ENCODE assay signal across 8 cellular contexts in the genomic region with DNA sequence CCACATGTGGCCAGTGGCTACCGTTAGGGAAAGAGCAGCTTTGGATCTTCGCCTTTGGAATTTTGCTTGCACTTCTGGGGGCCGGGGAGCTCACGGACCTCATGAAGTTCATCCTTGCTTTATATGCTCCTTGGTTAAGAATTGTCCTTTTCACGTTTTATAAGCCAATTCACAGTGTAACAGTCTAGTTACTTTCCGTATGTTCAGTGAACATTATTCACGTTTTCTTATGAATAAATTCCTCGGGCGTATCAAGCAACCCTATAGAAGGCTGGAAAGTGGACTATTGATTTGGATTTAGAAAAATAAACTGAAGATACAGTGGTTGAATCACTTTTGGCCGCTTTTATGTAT. TPM values are rescaled to one million over a fixed set of nuclear protein-coding genes. Genes with fewer than 3 reads are reported as not detected.
DNase-seq lines count a peak whose midpoint lies in the region; ATAC-seq and TF ChIP-seq lines count a peak whose summit lies in the region.

No MANE protein-coding gene starts in this region.

- H3K36me3 ChIP-seq in testis (ENCODE audit: low read depth, missing control alignments), result no peaks in the 10 kb centered on the region

- 5 to 6% methylated on average over 10 of the region's 10 CpGs for WGBS in testis, 2 donors

- POLR2A ChIA-PET in activated CD4-positive, alpha-beta T cell treated with anti-CD3 and anti-CD28 coated beads for 36 hours (lab: Charles Lee), result no interaction called here
- POLR2A ChIA-PET in activated CD8-positive, alpha-beta T cell treated with anti-CD3 and anti-CD28 coated beads, Interleukin-2, amount 10 ng/mL, durations not matched to agents 7 days and 5 days (lab: Charles Lee), result no interaction called here

- ATAC-seq in activated CD4-positive, alpha-beta T cell treated with anti-CD3 and anti-CD28 coated beads for 36 hours, result no peak
- ATAC-seq in activated CD8-positive, alpha-beta T cell treated with anti-CD3 and anti-CD28 coated beads, Interleukin-2, amount 10 ng/mL, durations not matched to agents 7 days and 5 days, result no peak
- ATAC-seq in HG02763 (IDR thresholded peaks at IDR 0.05; ENCODE audit: unreplicated experiment) (no peak), GM21737 (IDR thresholded peaks at IDR 0.05; ENCODE audit: unreplicated experiment) (no peak)

- H3K9me3 Mint-ChIP-seq in activated CD4-positive, alpha-beta T cell treated with anti-CD3 and anti-CD28 coated beads for 36 hours (ENCODE audit: low read depth), result no peaks in the 10 kb centered on the region
- H3K9me3 Mint-ChIP-seq in activated CD8-positive, alpha-beta T cell treated with anti-CD3 and anti-CD28 coated beads, Interleukin-2, amount 10 ng/mL, durations not matched to agents 7 days and 5 days (ENCODE audit: insufficient read depth), result no peaks in the 10 kb centered on the region
- H3K9me3 Mint-ChIP-seq in immature natural killer cell, result no peaks in the 10 kb centered on the region

- no peaks in the 10 kb centered on the region for H3K27me3 ChIP-seq in testis

- H3K4me3 Mint-ChIP-seq in activated CD4-positive, alpha-beta T cell treated with anti-CD3 and anti-CD28 coated beads for 36 hours, result peak overlapping the region; percentile 84
- peak overlapping the region; percentile 76 for H3K4me3 Mint-ChIP-seq in activated CD8-positive, alpha-beta T cell treated with anti-CD3 and anti-CD28 coated beads, Interleukin-2, amount 10 ng/mL, durations not matched to agents 7 days and 5 days
- H3K4me3 Mint-ChIP-seq in immature natural killer cell, result peak overlapping the region; percentile 87 to 90 (median 89)

- no peak for TF ChIP-seq POLR2A in testis (IDR thresholded peaks at IDR 0.05)

- no peak for TF ChIP-seq CTCF in testis (IDR thresholded peaks at IDR 0.05)

- H3K27me3 Mint-ChIP-seq in activated CD4-positive, alpha-beta T cell treated with anti-CD3 and anti-CD28 coated beads for 36 hours, result peaks cover 12% of the 10 kb centered on the region
- peaks cover 32% of the 10 kb centered on the region for H3K27me3 Mint-ChIP-seq in activated CD8-positive, alpha-beta T cell treated with anti-CD3 and anti-CD28 coated beads, Interleukin-2, amount 10 ng/mL, durations not matched to agents 7 days and 5 days (ENCODE audit: low read depth)
- peaks cover 4 to 13% (median 12%) of the 10 kb centered on the region in 3 donors for H3K27me3 Mint-ChIP-seq in immature natural killer cell (ENCODE audit: low read depth in 3 of 3)

- H3K27ac Mint-ChIP-seq in activated CD4-positive, alpha-beta T cell treated with anti-CD3 and anti-CD28 coated beads for 36 hours, result no peak overlapping the region
- H3K27ac Mint-ChIP-seq in activated CD8-positive, alpha-beta T cell treated with anti-CD3 and anti-CD28 coated beads, Interleukin-2, amount 10 ng/mL, durations not matched to agents 7 days and 5 days, result no peak overlapping the region
- peak overlapping the region in 5 of 6 donors; percentile 13 to 77 (median 68) for H3K27ac Mint-ChIP-seq in immature natural killer cell

- DNase-seq in activated CD4-positive, alpha-beta T cell treated with anti-CD3 and anti-CD28 coated beads for 36 hours, result no peak
- no peak for DNase-seq in activated CD4-positive, alpha-beta T cell treated with anti-CD3 and anti-CD28 coated beads, Interleukin-2, amount 50 U/mL, for 4 hours
- no peak for DNase-seq in activated CD8-positive, alpha-beta T cell treated with anti-CD3 and anti-CD28 coated beads, Interleukin-2, amount 10 ng/mL, durations not matched to agents 7 days and 5 days
- DNase-seq in immature natural killer cell (peak in 2 of 3 donors; percentile 1 to 3), testis (no peak), NCI-H128 (lab: John Stamatoyannopoulos, UW; ENCODE audit: unreplicated experiment) (no peak)

- peak overlapping the region; percentile 95 to 98 for H3K27ac ChIP-seq in testis

- H3K4me1 ChIP-seq in testis, result no peaks in the 10 kb centered on the region

- peaks cover 3% of the 10 kb centered on the region for H3K36me3 Mint-ChIP-seq in activated CD4-positive, alpha-beta T cell treated with anti-CD3 and anti-CD28 coated beads for 36 hours (ENCODE audit: low read depth)
- H3K36me3 Mint-ChIP-seq in activated CD8-positive, alpha-beta T cell treated with anti-CD3 and anti-CD28 coated beads, Interleukin-2, amount 10 ng/mL, durations not matched to agents 7 days and 5 days (ENCODE audit: low read depth), result peaks cover 3% of the 10 kb centered on the region
- peaks cover 0 to 3% (median 0%) of the 10 kb centered on the region in 3 donors for H3K36me3 Mint-ChIP-seq in immature natural killer cell

- CTCF ChIA-PET in activated CD4-positive, alpha-beta T cell treated with anti-CD3 and anti-CD28 coated beads for 36 hours (lab: Charles Lee), result interaction anchor here (1.2 to 1.5 kb wide), 2 partner anchors 44 to 146 kb away, joined by 3 to 4 read pairs; no protein-coding TSS in a partner anchor
- CTCF ChIA-PET in activated CD8-positive, alpha-beta T cell treated with anti-CD3 and anti-CD28 coated beads, Interleukin-2, amount 10 ng/mL, durations not matched to agents 7 days and 5 days (lab: Charles Lee), result no interaction called here

- H3K9me3 ChIP-seq in testis, result no peaks in the 10 kb centered on the region

- peaks cover 23% of the 10 kb centered on the region for H3K4me1 Mint-ChIP-seq in activated CD4-positive, alpha-beta T cell treated with anti-CD3 and anti-CD28 coated beads for 36 hours
- H3K4me1 Mint-ChIP-seq in activated CD8-positive, alpha-beta T cell treated with anti-CD3 and anti-CD28 coated beads, Interleukin-2, amount 10 ng/mL, durations not matched to agents 7 days and 5 days (ENCODE audit: low read depth), result peaks cover 16% of the 10 kb centered on the region
- H3K4me1 Mint-ChIP-seq in immature natural killer cell, result peaks cover 17 to 21% of the 10 kb centered on the region in 2 donors

- intact Hi-C loops in activated CD4-positive, alpha-beta T cell treated with anti-CD3 and anti-CD28 coated beads for 36 hours (cut with DNase I, micrococcal nuclease), result loop anchor here (1.0 to 5.0 kb wide), 6 partner anchors 44 to 244 kb away; a partner anchor contains a TSS
- intact Hi-C loops in testis (cut with DNase I; ENCODE audit: low total_unique reads), result no loop called here

- peak overlapping the region; percentile 97 to 98 for H3K4me3 ChIP-seq in testis

RNA-seq across cellular contexts. Expression of a gene that starts 0.7 kb away (rescaled TPM):
- total RNA-seq in activated CD4-positive, alpha-beta T cell treated with anti-CD3 and anti-CD28 coated beads for 36 hours, result 10 to 100 TPM; 25.9 to 34.3 TPM
- 10 to 100 TPM; 18.1 to 18.3 TPM for total RNA-seq in activated CD8-positive, alpha-beta T cell treated with anti-CD3 and anti-CD28 coated beads, Interleukin-2, amount 10 ng/mL, durations not matched to agents 7 days and 5 days
- polyA plus RNA-seq in immature natural killer cell, result 10 to 100 TPM; 38.7 to 57.1 (median 55.8) TPM
- 10 to 100 TPM; 86.1 to 86.8 TPM for total RNA-seq in testis
- 45.5 TPM for polyA plus RNA-seq in testis (ENCODE audit: insufficient read depth, low read depth, low replicate concordance)

Comparison
In these comparisons a context has a peak if more than half of its experiments do, and no peak if none do; other contexts are left out.
1. DNase-seq: peak in immature natural killer cell (2 of 3); none in activated CD4-positive, alpha-beta T cell treated with anti-CD3 and anti-CD28 coated beads for 36 hours (single experiment), activated CD4-positive, alpha-beta T cell treated with anti-CD3 and anti-CD28 coated beads, Interleukin-2, amount 50 U/mL, for 4 hours (0 of 2), activated CD8-positive, alpha-beta T cell treated with anti-CD3 and anti-CD28 coated beads, Interleukin-2, amount 10 ng/mL, durations not matched to agents 7 days and 5 days (single experiment), testis (single experiment) and NCI-H128 (single experiment).
2. H3K27ac Mint-ChIP-seq: peak in immature natural killer cell (5 of 6); none in activated CD4-positive, alpha-beta T cell treated with anti-CD3 and anti-CD28 coated beads for 36 hours (single experiment) and activated CD8-positive, alpha-beta T cell treated with anti-CD3 and anti-CD28 coated beads, Interleukin-2, amount 10 ng/mL, durations not matched to agents 7 days and 5 days (single experiment).
3. Peak in every context shown above with its lines, with median percentiles within 50 percentile points of each other: H3K4me3 Mint-ChIP-seq.